In genomic region chr9:114344188-114344566, GRCh38 we compare ENCODE assay signal across 1 cellular context.
TF ChIP-seq lines count a peak whose summit lies in the region.

No MANE protein-coding gene starts in this region.

TF ChIP-seq in GM12878, 131 proteins besides CTCF, POLR2A, EP300 and RAD21:
- TF ChIP-seq EZH2 (IDR thresholded peaks at IDR 0.05; ENCODE audit: borderline replicate concordance, control insufficient read depth, low read depth, low read length) (no peak), ZBTB4 (CRISPR knock-in tag; IDR thresholded peaks at IDR 0.05) (no peak), POU2F2 (IDR thresholded peaks at IDR 0.05; ENCODE audit: borderline replicate concordance, low read depth, low read length) (no peak), JUND (IDR thresholded peaks at IDR 0.05; ENCODE audit: low read depth, low read length) (no peak), ZSCAN29 (IDR thresholded peaks at IDR 0.05) (no peak)
